In genomic region chr11:66100272-66101037, GRCh38 we compare ENCODE assay signal across 8 cellular contexts. TPM values are rescaled to one million over a fixed set of nuclear protein-coding genes. Genes with fewer than 3 reads are reported as not detected.
DNase-seq lines count a peak whose midpoint lies in the region; ATAC-seq lines count a peak whose summit lies in the region.

No MANE protein-coding gene starts in this region.

- DNase-seq in G401 (ENCODE audit: low spot score), result peak; percentile 92
- DNase-seq in OCI-M1 (lab: John Stamatoyannopoulos, UW), result peak; percentile 25
- DNase-seq in activated naive CD4-positive, alpha-beta T cell (lab: John Stamatoyannopoulos, UW), result peak in 3 of 4 experiments; percentile 18 to 47 (median 46)
- DNase-seq in iris pigment epithelial cell (ENCODE audit: low read depth), result peak; percentile 36
- peak; percentile 36 to 55 for DNase-seq in stimulated activated CD4-positive, alpha-beta T cell treated with anti-CD3 and anti-CD28 coated beads, Interleukin-4, amount 100 ng/mL, for 4 hours
- no peak for DNase-seq in T1000 (lab: John Stamatoyannopoulos, UW)
- no peak for DNase-seq in iPS-NIHi7 (ENCODE audit: extremely low spot score)

- in situ Hi-C loops in G401 (cut with HindIII; ENCODE audit: low sequenced_read_pairs), result no loop called here

- peak; percentile 85 for ATAC-seq in HG03135 (IDR thresholded peaks at IDR 0.05; ENCODE audit: unreplicated experiment)

RNA-seq across cellular contexts. Expression of gene PACS1, which starts 30.4 kb away (rescaled TPM):
- total RNA-seq in G401 (2014; rRNA removed; shearing (Covaris generic)), result 10.5 and 23.2 TPM in 2 replicates

RNA-seq across cellular contexts. Expression of gene SF3B2, which starts 48.3 kb away (rescaled TPM):
- 264 TPM in 2 replicates for total RNA-seq in G401 (2014; rRNA removed; shearing (Covaris generic))

RNA-seq across cellular contexts. Expression of gene GAL3ST3, which starts 51.5 kb away (rescaled TPM):
- not detected in 2 replicates for total RNA-seq in G401 (2014; rRNA removed; shearing (Covaris generic))

Comparison
In these comparisons a context has a peak if more than half of its experiments do, and no peak if none do; other contexts are left out.
1. DNase-seq: peak in G401 (single experiment), OCI-M1 (single experiment), activated naive CD4-positive, alpha-beta T cell (3 of 4), iris pigment epithelial cell (single experiment) and stimulated activated CD4-positive, alpha-beta T cell treated with anti-CD3 and anti-CD28 coated beads, Interleukin-4, amount 100 ng/mL, for 4 hours (2 of 2); none in T1000 (single experiment) and iPS-NIHi7 (single experiment).